In genomic region chr12:56256326-56256960, GRCh38 we compare ENCODE assay signal across 8 cellular contexts. TPM values are rescaled to one million over a fixed set of nuclear protein-coding genes. Genes with fewer than 3 reads are reported as not detected.
DNase-seq lines count a peak whose midpoint lies in the region; ATAC-seq and TF ChIP-seq lines count a peak whose summit lies in the region.

No MANE protein-coding gene starts in this region.

- peak overlapping the region in 2 of 5 donors; percentile 82 to 85 for H3K4me3 ChIP-seq in subcutaneous abdominal adipose tissue (ENCODE audit: low read depth in 1 of 5, low read length in 5 of 5)
- H3K4me3 ChIP-seq in transverse colon: no peak overlapping the region

- ATAC-seq in activated CD8-positive, alpha-beta T cell treated with anti-CD3 and anti-CD28 coated beads for 36 hours: no peak
- ATAC-seq in GM18858 (IDR thresholded peaks at IDR 0.05; ENCODE audit: unreplicated experiment): no peak

- 41 to 57% methylated on average over 3 to 4 of the region's 4 CpGs for WGBS in transverse colon (ENCODE audit: low coverage in 1 of 2), 2 donors

- intact Hi-C loops in activated CD8-positive, alpha-beta T cell treated with anti-CD3 and anti-CD28 coated beads for 36 hours (cut with micrococcal nuclease): loop anchor here (5.0 to 10.0 kb wide), 2 partner anchors 64 to 132 kb away; partner anchors contain the start of gene ESYT1
- intact Hi-C loops in transverse colon (cut with DNase I; ENCODE audit: low total_unique reads): no loop called here

- no peaks in the 10 kb centered on the region for H3K27me3 Mint-ChIP-seq in activated CD4-positive, alpha-beta T cell treated with anti-CD3 and anti-CD28 coated beads, Interleukin-2, amount 10 ng/mL, durations not matched to agents 7 days and 5 days
- no peaks in the 10 kb centered on the region for H3K27me3 Mint-ChIP-seq in activated CD8-positive, alpha-beta T cell treated with anti-CD3 and anti-CD28 coated beads for 36 hours

- H3K27ac Mint-ChIP-seq in activated CD4-positive, alpha-beta T cell treated with anti-CD3 and anti-CD28 coated beads, Interleukin-2, amount 10 ng/mL, durations not matched to agents 7 days and 5 days: no peak overlapping the region
- peak overlapping the region; percentile 26 for H3K27ac Mint-ChIP-seq in activated CD8-positive, alpha-beta T cell treated with anti-CD3 and anti-CD28 coated beads for 36 hours

- peaks cover 30% of the 10 kb centered on the region for H3K36me3 Mint-ChIP-seq in activated CD4-positive, alpha-beta T cell treated with anti-CD3 and anti-CD28 coated beads, Interleukin-2, amount 10 ng/mL, durations not matched to agents 7 days and 5 days (ENCODE audit: low read depth)
- H3K36me3 Mint-ChIP-seq in activated CD8-positive, alpha-beta T cell treated with anti-CD3 and anti-CD28 coated beads for 36 hours (ENCODE audit: low read depth): peaks cover 28% of the 10 kb centered on the region

- POLR2A ChIA-PET in activated CD4-positive, alpha-beta T cell treated with anti-CD3 and anti-CD28 coated beads, Interleukin-2, amount 10 ng/mL, durations not matched to agents 7 days and 5 days (lab: Charles Lee): no interaction called here
- POLR2A ChIA-PET in activated CD8-positive, alpha-beta T cell treated with anti-CD3 and anti-CD28 coated beads for 36 hours (lab: Charles Lee): interaction anchor here (0.6 to 3.5 kb wide), 9 partner anchors 9 to 215 kb away, joined by 3 to 17 read pairs (median 10); partner anchors contain the start of genes CNPY2, COQ10A, CS and RNF41

- peak overlapping the region; percentile 88 for H3K4me3 Mint-ChIP-seq in activated CD4-positive, alpha-beta T cell treated with anti-CD3 and anti-CD28 coated beads, Interleukin-2, amount 10 ng/mL, durations not matched to agents 7 days and 5 days
- peak overlapping the region; percentile 88 for H3K4me3 Mint-ChIP-seq in activated CD8-positive, alpha-beta T cell treated with anti-CD3 and anti-CD28 coated beads for 36 hours

- H3K27ac ChIP-seq in subcutaneous abdominal adipose tissue (ENCODE audit: low read depth, low read length): no peak overlapping the region
- H3K27ac ChIP-seq in transverse colon: no peak overlapping the region

- in situ Hi-C loops in transverse colon (cut with MboI; ENCODE audit: low pct_ligation_motif_present in 1 of 4, low pct_unique_long_range_greater_than_20kb in 1 of 4, low sequenced_read_pairs in 3 of 4): no loop called here

- no peak for TF ChIP-seq CTCF in activated CD8-positive, alpha-beta T cell treated with anti-CD3 and anti-CD28 coated beads for 36 hours (IDR thresholded peaks at IDR 0.05)
- no peak for TF ChIP-seq CTCF in transverse colon (IDR thresholded peaks at IDR 0.05)

- no peaks in the 10 kb centered on the region for H3K27me3 ChIP-seq in subcutaneous abdominal adipose tissue (ENCODE audit: control insufficient read depth in 5 of 5, insufficient read depth in 4 of 5, low read length in 5 of 5)
- no peaks in the 10 kb centered on the region for H3K27me3 ChIP-seq in transverse colon

- CTCF ChIA-PET in activated CD4-positive, alpha-beta T cell treated with anti-CD3 and anti-CD28 coated beads, Interleukin-2, amount 10 ng/mL, durations not matched to agents 7 days and 5 days (lab: Charles Lee): interaction anchor here (0.6 to 4.9 kb wide), 7 partner anchors 10 to 468 kb away, joined by 3 to 44 read pairs (median 12); partner anchors contain the start of genes COQ10A, RNF41 and SMARCC2
- CTCF ChIA-PET in activated CD8-positive, alpha-beta T cell treated with anti-CD3 and anti-CD28 coated beads for 36 hours (lab: Charles Lee): interaction anchor here (0.8 to 3.4 kb wide), 7 partner anchors 12 to 250 kb away, joined by 3 to 40 read pairs (median 5); partner anchors contain the start of genes CNPY2, COQ10A, SMARCC2 and ZC3H10

- H3K9me3 Mint-ChIP-seq in activated CD4-positive, alpha-beta T cell treated with anti-CD3 and anti-CD28 coated beads, Interleukin-2, amount 10 ng/mL, durations not matched to agents 7 days and 5 days: no peaks in the 10 kb centered on the region
- H3K9me3 Mint-ChIP-seq in activated CD8-positive, alpha-beta T cell treated with anti-CD3 and anti-CD28 coated beads for 36 hours: no peaks in the 10 kb centered on the region

- no peak for TF ChIP-seq EP300 in transverse colon (IDR thresholded peaks at IDR 0.05; ENCODE audit: low read depth)

- TF ChIP-seq POLR2A in transverse colon (IDR thresholded peaks at IDR 0.05): no peak

- H3K4me1 ChIP-seq in subcutaneous abdominal adipose tissue (ENCODE audit: control insufficient read depth in 5 of 5, insufficient read depth in 5 of 5, low read length in 5 of 5): peaks cover 5 to 27% (median 25%) of the 10 kb centered on the region in 5 donors
- H3K4me1 ChIP-seq in transverse colon: peaks cover 16 to 23% (median 22%) of the 10 kb centered on the region in 4 donors

- no peak for DNase-seq in activated CD4-positive, alpha-beta T cell treated with anti-CD3 and anti-CD28 coated beads, Interleukin-2, amount 10 ng/mL, durations not matched to agents 7 days and 5 days
- DNase-seq in activated CD4-positive, alpha-beta T cell treated with anti-CD3 and anti-CD28 coated beads for 48 hours: no peak
- peak; percentile 19 for DNase-seq in activated CD8-positive, alpha-beta T cell treated with anti-CD3 and anti-CD28 coated beads for 36 hours
- DNase-seq in hepatic stellate cell (ENCODE audit: low spot score) (peak; percentile 41), superior temporal gyrus (ENCODE audit: extremely low spot score) (no peak), transverse colon (no peak)

- peak overlapping the region in 4 of 5 donors; percentile 17 to 94 (median 80) for H3K9ac ChIP-seq in subcutaneous abdominal adipose tissue (ENCODE audit: low read length in 5 of 5)

- H3K36me3 ChIP-seq in subcutaneous abdominal adipose tissue (ENCODE audit: control insufficient read depth in 5 of 5, insufficient read depth in 5 of 5, low read length in 5 of 5) (peaks cover 2 to 53% (median 48%) of the 10 kb centered on the region in 5 donors), transverse colon (peaks cover 0 to 42% (median 21%) of the 10 kb centered on the region in 4 donors)

- H3K4me1 Mint-ChIP-seq in activated CD4-positive, alpha-beta T cell treated with anti-CD3 and anti-CD28 coated beads, Interleukin-2, amount 10 ng/mL, durations not matched to agents 7 days and 5 days: peaks cover 19% of the 10 kb centered on the region
- peaks cover 19% of the 10 kb centered on the region for H3K4me1 Mint-ChIP-seq in activated CD8-positive, alpha-beta T cell treated with anti-CD3 and anti-CD28 coated beads for 36 hours (ENCODE audit: low read depth)

- H3K9me3 ChIP-seq in subcutaneous abdominal adipose tissue (ENCODE audit: control insufficient read depth in 5 of 5, low read length in 5 of 5) (no peaks in the 10 kb centered on the region), transverse colon (no peaks in the 10 kb centered on the region)

RNA-seq across cellular contexts. Expression of gene ANKRD52, which starts 1.7 kb away (rescaled TPM):
- 10 to 100 TPM; 39.0 to 45.9 TPM for total RNA-seq in activated CD4-positive, alpha-beta T cell treated with anti-CD3 and anti-CD28 coated beads, Interleukin-2, amount 10 ng/mL, durations not matched to agents 7 days and 5 days
- 10 to 100 TPM; 23.3 to 31.3 TPM for total RNA-seq in activated CD8-positive, alpha-beta T cell treated with anti-CD3 and anti-CD28 coated beads for 36 hours
- total RNA-seq in transverse colon: 100 to 1,000 TPM in 1 of 4 donors, 10 to 100 TPM in 3; 28.4 to 120 (median 40.0) TPM

RNA-seq across cellular contexts. Expression of gene COQ10A, which starts 10.3 kb away (rescaled TPM):
- 10 to 100 TPM; 15.3 to 17.1 TPM for total RNA-seq in activated CD4-positive, alpha-beta T cell treated with anti-CD3 and anti-CD28 coated beads, Interleukin-2, amount 10 ng/mL, durations not matched to agents 7 days and 5 days
- 1 to 10 TPM; 7.9 to 9.6 TPM for total RNA-seq in activated CD8-positive, alpha-beta T cell treated with anti-CD3 and anti-CD28 coated beads for 36 hours
- 10 to 100 TPM in 3 of 4 donors, 1 to 10 TPM in 1; 6.7 to 51.5 (median 27.9) TPM for total RNA-seq in transverse colon

RNA-seq across cellular contexts. Expression of gene SLC39A5, which starts 26.6 kb away (rescaled TPM):
- under 1 TPM in 1 of 2 experiments, not detected in 1; 0.64 TPM for total RNA-seq in activated CD4-positive, alpha-beta T cell treated with anti-CD3 and anti-CD28 coated beads, Interleukin-2, amount 10 ng/mL, durations not matched to agents 7 days and 5 days
- under 1 TPM; 0.41 to 0.54 TPM for total RNA-seq in activated CD8-positive, alpha-beta T cell treated with anti-CD3 and anti-CD28 coated beads for 36 hours
- total RNA-seq in transverse colon: 100 to 1,000 TPM; 225 to 325 (median 283) TPM

RNA-seq across cellular contexts. Expression of gene NABP2, which starts 32.3 kb away (rescaled TPM):
- total RNA-seq in activated CD4-positive, alpha-beta T cell treated with anti-CD3 and anti-CD28 coated beads, Interleukin-2, amount 10 ng/mL, durations not matched to agents 7 days and 5 days: 10 to 100 TPM; 56.7 to 63.5 TPM
- total RNA-seq in activated CD8-positive, alpha-beta T cell treated with anti-CD3 and anti-CD28 coated beads for 36 hours: 10 to 100 TPM; 58.7 to 60.2 TPM
- total RNA-seq in transverse colon: 10 to 100 TPM in 3 of 4 donors, 1 to 10 TPM in 1; 4.9 to 26.8 (median 15.5) TPM

RNA-seq across cellular contexts. Expression of gene RNF41, which starts 34.7 kb away (rescaled TPM):
- 10 to 100 TPM; 30.1 to 31.6 TPM for total RNA-seq in activated CD4-positive, alpha-beta T cell treated with anti-CD3 and anti-CD28 coated beads, Interleukin-2, amount 10 ng/mL, durations not matched to agents 7 days and 5 days
- total RNA-seq in activated CD8-positive, alpha-beta T cell treated with anti-CD3 and anti-CD28 coated beads for 36 hours: 10 to 100 TPM; 23.4 to 27.4 TPM
- total RNA-seq in transverse colon: 10 to 100 TPM; 39.0 to 51.3 (median 42.7) TPM

Comparison
In these comparisons a context has a peak if more than half of its experiments do, and no peak if none do; other contexts are left out.
1. DNase-seq: peak in activated CD8-positive, alpha-beta T cell treated with anti-CD3 and anti-CD28 coated beads for 36 hours (single experiment) and hepatic stellate cell (single experiment); none in activated CD4-positive, alpha-beta T cell treated with anti-CD3 and anti-CD28 coated beads, Interleukin-2, amount 10 ng/mL, durations not matched to agents 7 days and 5 days (single experiment), activated CD4-positive, alpha-beta T cell treated with anti-CD3 and anti-CD28 coated beads for 48 hours (single experiment), superior temporal gyrus (single experiment) and transverse colon (single experiment).
2. RNA of gene SLC39A5, which starts 26.6 kb away (total RNA-seq): 225 to 325 TPM in transverse colon; 0.64 TPM in activated CD4-positive, alpha-beta T cell treated with anti-CD3 and anti-CD28 coated beads, Interleukin-2, amount 10 ng/mL, durations not matched to agents 7 days and 5 days and 0.41 to 0.54 TPM in activated CD8-positive, alpha-beta T cell treated with anti-CD3 and anti-CD28 coated beads for 36 hours; every median in the first group is over 100 times any median in the second.